Comparison of ENCODE assay signal across 19 cellular contexts in genomic region chr17:2637422-2637821, GRCh38. TPM values are rescaled to one million over a fixed set of nuclear protein-coding genes. Genes with fewer than 3 reads are reported as not detected.
A peak's percentile ranks its signal among the peaks of the same experiment; 100 is the strongest.
DNase-seq lines count a peak whose midpoint lies in the region; ATAC-seq and TF ChIP-seq lines count a peak whose summit lies in the region.
"Had no signal": no experiment of that assay in that cellular context is flagged by ENCODE, and none has a peak within 500 bp of the region (broad histone marks: within the 10 kb centered on the region; RNA-seq: fewer than 3 reads in every experiment).

No MANE protein-coding gene starts in this region.

- H4K91ac ChIP-seq in H9 (ENCODE audit: insufficient read length, low read depth, low read length), result no peak overlapping the region

- H3T11ph ChIP-seq in H9 (ENCODE audit: low read length), result no peak overlapping the region

- H2AK5ac ChIP-seq in H9 (ENCODE audit: insufficient read length, low read length), result no peak overlapping the region

- intact Hi-C loops in activated CD4-positive, alpha-beta T cell treated with anti-CD3 and anti-CD28 coated beads for 36 hours (cut with DNase I, micrococcal nuclease), result no loop called here
- intact Hi-C loops in psoas muscle (cut with DNase I), result no loop called here

- H4K20me1 ChIP-seq in H9 (ENCODE audit: control insufficient read depth, insufficient read depth, insufficient read length), result no peaks in the 10 kb centered on the region

- H3K23ac ChIP-seq in H9 (ENCODE audit: insufficient read length, low read depth, low read length), result no peak overlapping the region

- H3K27ac ChIP-seq in H9 (ENCODE audit: insufficient read length, low read depth, low read length) (no peak overlapping the region), psoas muscle (peak overlapping the region; percentile 88)
- H3K27ac ChIP-seq: 22Rv1 had no signal

- CTCF ChIA-PET in activated CD4-positive, alpha-beta T cell treated with anti-CD3 and anti-CD28 coated beads for 36 hours (lab: Charles Lee), result interaction anchor here (0.6 kb wide), 1 partner anchor 11 kb away, joined by 3 read pairs; no protein-coding TSS in a partner anchor

- H3K4me2 ChIP-seq in H9 (ENCODE audit: insufficient read depth, insufficient read length, low read length), result no peak overlapping the region

- no peak overlapping the region for H4K8ac ChIP-seq in H9 (replicated peaks; ENCODE audit: insufficient read length, low read depth, low read length)

- peaks cover 0 to 45% of the 10 kb centered on the region in 2 donors for H3K36me3 ChIP-seq in psoas muscle (ENCODE audit: insufficient read depth in 1 of 2, low read depth in 1 of 2)

- no peak for DNase-seq in activated CD4-positive, alpha-beta T cell treated with anti-CD3 and anti-CD28 coated beads for 36 hours
- DNase-seq in activated CD4-positive, alpha-beta T cell treated with anti-CD3 and anti-CD28 coated beads for 1 hour, result no peak
- DNase-seq in H9 (no peak), immature natural killer cell (no peak), psoas muscle (no peak), SW480 (ENCODE audit: low spot score) (no peak)
- DNase-seq in stimulated activated naive CD4-positive, alpha-beta T cell treated with Interleukin-2 at 50 U/mL for 16 hours (lab: John Stamatoyannopoulos, UW), result no peak
- DNase-seq: CD4-positive, alpha-beta memory T cell; DMS79 treated with DMSO at 0.1 percent for 48 hours; MG63; NCI-H1092; NCI-H2081 treated with DMSO at 0.1 percent for 48 hours; NCI-H510A; NCI-H774; PC-3 had no signal

- ATAC-seq in activated CD4-positive, alpha-beta T cell treated with anti-CD3 and anti-CD28 coated beads for 36 hours, result no peak
- ATAC-seq in psoas muscle (no peak), HG03442 (IDR thresholded peaks at IDR 0.05; ENCODE audit: unreplicated experiment) (no peak)
- ATAC-seq: PC-3 had no signal

- no peak overlapping the region for H2BK15ac ChIP-seq in H9 (ENCODE audit: low read depth, low read length)

- no peaks in the 10 kb centered on the region for H3K27me3 Mint-ChIP-seq in activated CD4-positive, alpha-beta T cell treated with anti-CD3 and anti-CD28 coated beads for 36 hours
- H3K27me3 Mint-ChIP-seq in H9 (ENCODE audit: low read depth) (no peaks in the 10 kb centered on the region), immature natural killer cell (ENCODE audit: low read depth in 3 of 3) (no peaks in the 10 kb centered on the region)
- H3K27me3 Mint-ChIP-seq: B cell; CD4-positive, alpha-beta memory T cell had no signal

- H3K9ac ChIP-seq in H9 (ENCODE audit: extremely low read depth, insufficient read length, low read length), result no peak overlapping the region

- H3K14ac ChIP-seq in H9 (ENCODE audit: insufficient read depth, low read length), result no peak overlapping the region

- H3K9me3 Mint-ChIP-seq in activated CD4-positive, alpha-beta T cell treated with anti-CD3 and anti-CD28 coated beads for 36 hours (ENCODE audit: low read depth), result no peaks in the 10 kb centered on the region
- H3K9me3 Mint-ChIP-seq in H9 (no peaks in the 10 kb centered on the region), immature natural killer cell (no peaks in the 10 kb centered on the region)
- H3K9me3 Mint-ChIP-seq: CD4-positive, alpha-beta memory T cell had no signal

- H3K4me3 Mint-ChIP-seq in activated CD4-positive, alpha-beta T cell treated with anti-CD3 and anti-CD28 coated beads for 36 hours, result no peak overlapping the region
- no peak overlapping the region for H3K4me3 Mint-ChIP-seq in H9
- no peak overlapping the region for H3K4me3 Mint-ChIP-seq in immature natural killer cell
- H3K4me3 Mint-ChIP-seq: B cell; CD4-positive, alpha-beta memory T cell had no signal

- no peak overlapping the region for H3K4me3 ChIP-seq in psoas muscle
- H3K4me3 ChIP-seq: HAP-1, MG63 had no signal

- H2BK20ac ChIP-seq in H9 (ENCODE audit: low read depth, low read length, poor library complexity, severe bottlenecking), result no peak overlapping the region

- H3K27me3 ChIP-seq in H9 (ENCODE audit: insufficient read depth, low read length), result no peaks in the 10 kb centered on the region
- H3K27me3 ChIP-seq in psoas muscle (ENCODE audit: insufficient read depth in 3 of 3, low read length in 2 of 3), result no peaks in the 10 kb centered on the region
- H3K27me3 ChIP-seq: MG63 had no signal

- no peak overlapping the region for H2BK12ac ChIP-seq in H9 (ENCODE audit: insufficient read length, low read depth, low read length)

- H3K56ac ChIP-seq in H9 (ENCODE audit: insufficient read length, low read depth, low read length), result no peak overlapping the region

- POLR2A ChIA-PET in activated CD4-positive, alpha-beta T cell treated with anti-CD3 and anti-CD28 coated beads for 36 hours (lab: Charles Lee), result no interaction called here

- H3K36me3 Mint-ChIP-seq in activated CD4-positive, alpha-beta T cell treated with anti-CD3 and anti-CD28 coated beads for 36 hours (ENCODE audit: low read depth), result peaks cover 38% of the 10 kb centered on the region
- H3K36me3 Mint-ChIP-seq in H9 (ENCODE audit: insufficient read depth in 1 of 3, low read depth in 3 of 3) (peaks cover 12 to 45% (median 43%) of the 10 kb centered on the region in 3 experiments), immature natural killer cell (peaks cover 0 to 22% (median 4%) of the 10 kb centered on the region in 3 donors)

- H3K23me2 ChIP-seq in H9 (ENCODE audit: insufficient read length, low read depth, low read length, poor library complexity, severe bottlenecking), result no peaks in the 10 kb centered on the region

- no peak overlapping the region for H2AFZ ChIP-seq in H9 (ENCODE audit: low read length)

- H3K18ac ChIP-seq in H9 (ENCODE audit: insufficient read length, low read depth, low read length), result no peak overlapping the region

- H3K79me1 ChIP-seq in H9 (ENCODE audit: insufficient read depth, low read depth, low read length, poor library complexity, severe bottlenecking), result peaks cover 4% of the 10 kb centered on the region

- peaks cover 2% of the 10 kb centered on the region; the same call in 1 of the 2 replicates for H3K4me1 ChIP-seq in H9 (ENCODE audit: insufficient read depth, low read length)
- H3K4me1 ChIP-seq in psoas muscle, result peaks cover 44% of the 10 kb centered on the region
- H3K4me1 ChIP-seq: HAP-1 had no signal

- no CpG with 5 or more reads among the region's 6 CpGs for WGBS in H9 (ENCODE audit: extremely low coverage, insufficient read length, low lambda C conversion rate)
- 84 to 90% (median 89%) methylated on average over 6 of the region's 6 CpGs for WGBS in psoas muscle, 3 donors

- H2BK5ac ChIP-seq in H9 (ENCODE audit: insufficient read length, low read length), result no peak overlapping the region

- H2BK120ac ChIP-seq in H9 (ENCODE audit: low read depth, low read length, poor library complexity, severe bottlenecking), result no peak overlapping the region

- no peak overlapping the region for H4K5ac ChIP-seq in H9 (ENCODE audit: insufficient read length, low read depth, low read length)

- peak overlapping the region; percentile 16 for H3K27ac Mint-ChIP-seq in activated CD4-positive, alpha-beta T cell treated with anti-CD3 and anti-CD28 coated beads for 36 hours
- H3K27ac Mint-ChIP-seq in H9 (peak overlapping the region in 2 of 3 experiments; percentile 22 to 45; a peak in 2 of 7 replicates), immature natural killer cell (peak overlapping the region in 4 of 6 donors; percentile 28 to 81 (median 54))
- H3K27ac Mint-ChIP-seq: B cell had no signal

- H3K4ac ChIP-seq in H9 (ENCODE audit: low read depth, low read length), result no peak overlapping the region

- peaks cover 37% of the 10 kb centered on the region for H3K4me1 Mint-ChIP-seq in activated CD4-positive, alpha-beta T cell treated with anti-CD3 and anti-CD28 coated beads for 36 hours
- peaks cover 13 to 17% of the 10 kb centered on the region in 2 experiments for H3K4me1 Mint-ChIP-seq in H9
- peaks cover 61 to 82% of the 10 kb centered on the region in 2 donors for H3K4me1 Mint-ChIP-seq in immature natural killer cell

- peaks cover 14% of the 10 kb centered on the region; the same call in 1 of the 2 replicates for H3K79me2 ChIP-seq in H9 (ENCODE audit: insufficient read depth, low read length)

- TF ChIP-seq CTCF in H9 (conservative IDR thresholded peaks at IDR 0.05), result no peak
- no peak for TF ChIP-seq CTCF in psoas muscle (IDR thresholded peaks at IDR 0.05)

- H3K9me3 ChIP-seq in H9 (ENCODE audit: control insufficient read depth, low read depth, low read length) (no peaks in the 10 kb centered on the region), psoas muscle (no peaks in the 10 kb centered on the region)
- H3K9me3 ChIP-seq: HAP-1, MG63 had no signal

RNA-seq across cellular contexts. Expression of gene PAFAH1B1, which starts 44.0 kb away (rescaled TPM):
- 100 to 1,000 TPM; 163 to 167 TPM for total RNA-seq in activated CD4-positive, alpha-beta T cell treated with anti-CD3 and anti-CD28 coated beads for 36 hours
- total RNA-seq in H9 (2021), result 130 and 134 TPM in 2 replicates
- 10 to 100 TPM in 1 of 3 donors, 1 to 10 TPM in 2; 6.5 to 14.0 (median 8.7) TPM for polyA plus RNA-seq in immature natural killer cell
- total RNA-seq in psoas muscle, result 100 to 1,000 TPM; 118 to 168 (median 147) TPM
- polyA plus RNA-seq in psoas muscle, result 100 to 1,000 TPM in 1 of 3 donors, 10 to 100 TPM in 2; 43.8 to 157 (median 53.8) TPM
